2 cellular contexts compared by ENCODE assay signal in the genomic region with DNA sequence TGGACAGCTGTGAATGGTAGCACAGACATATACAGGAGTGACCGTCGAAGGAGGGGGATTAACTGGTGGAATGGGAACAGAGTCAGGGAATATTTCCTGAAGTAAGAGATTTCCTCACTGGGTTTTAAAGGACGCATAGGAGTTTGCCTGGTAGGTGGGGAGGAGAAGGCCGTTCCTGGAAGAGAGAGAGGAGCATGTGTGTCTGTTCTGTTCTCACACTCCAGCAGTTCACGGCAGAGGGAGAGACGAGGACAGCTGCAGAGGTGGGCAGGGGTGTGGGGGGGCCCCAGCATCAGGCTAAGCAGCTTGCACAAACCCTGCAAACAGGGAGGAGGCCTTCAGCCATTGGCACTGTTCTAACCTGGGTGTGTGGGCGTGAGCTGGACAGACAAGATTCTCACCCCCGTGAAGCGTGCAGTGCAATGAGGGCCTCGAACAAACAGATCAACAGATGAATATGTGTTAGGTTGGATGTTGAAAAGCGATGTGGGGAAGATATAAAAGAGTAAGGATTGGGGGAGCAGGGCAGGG.
TF ChIP-seq lines count a peak whose summit lies in the region.

No MANE protein-coding gene starts in this region.

TF ChIP-seq in HEK293, 187 proteins besides CTCF, POLR2A, EP300 and RAD21:
- TF ChIP-seq ZNF626 (tag by site-specific recombination; IDR thresholded peaks at IDR 0.05) (no peak), ZNF341 (tag by site-specific recombination; IDR thresholded peaks at IDR 0.05; ENCODE audit: low read depth) (peak; percentile 34; the same call in 1 of the 2 replicates), HOXD13 (CRISPR knock-in tag; IDR thresholded peaks at IDR 0.05; ENCODE audit: borderline replicate concordance) (no peak), ZBTB44 (tag by site-specific recombination; IDR thresholded peaks at IDR 0.05) (no peak), ZNF548 (tag by site-specific recombination; IDR thresholded peaks at IDR 0.05) (no peak), ZNF132 (tag by site-specific recombination; IDR thresholded peaks at IDR 0.05; ENCODE audit: borderline replicate concordance) (no peak), ZBTB10 (tag by site-specific recombination; IDR thresholded peaks at IDR 0.05) (no peak), ZNF48 (tag by site-specific recombination; IDR thresholded peaks at IDR 0.05) (no peak), ZNF211 (tag by site-specific recombination; IDR thresholded peaks at IDR 0.05; ENCODE audit: low read depth) (no peak), EGR2 (tag by site-specific recombination; IDR thresholded peaks at IDR 0.05; ENCODE audit: low read depth) (peak; percentile 74), ZFHX2 (tag by site-specific recombination; conservative IDR thresholded peaks at IDR 0.05) (peak; percentile 52), SCRT2 (tag by site-specific recombination; IDR thresholded peaks at IDR 0.05) (peak; percentile 40; the same call in 1 of the 2 replicates), ZFP3 (tag by site-specific recombination; IDR thresholded peaks at IDR 0.05; ENCODE audit: low read depth) (peak; percentile 92)

TF ChIP-seq in H1, 55 proteins besides CTCF, POLR2A, EP300 and RAD21:
- no peak for TF ChIP-seq HDAC2 (IDR thresholded peaks at IDR 0.05; ENCODE audit: borderline replicate concordance in 1 of 2, low read depth in 2 of 2, low read length in 2 of 2)
- no peak for TF ChIP-seq POLR2AphosphoS5 (IDR thresholded peaks at IDR 0.05; ENCODE audit: low read depth, low read length)
- TF ChIP-seq ZNF274 (IDR thresholded peaks at IDR 0.05; ENCODE audit: borderline replicate concordance, extremely low read depth, low read length) = no peak
- no peak for TF ChIP-seq SP2 (IDR thresholded peaks at IDR 0.05; ENCODE audit: low read length)
- TF ChIP-seq SIN3A (conservative IDR thresholded peaks at IDR 0.05 in 1 of 2, IDR thresholded peaks at IDR 0.05 in 1 of 2; ENCODE audit: low read depth in 1 of 2, low read length in 2 of 2) = no peak
- TF ChIP-seq NANOG (IDR thresholded peaks at IDR 0.05; ENCODE audit: insufficient read depth, low read depth, low read length, poor library complexity, severe bottlenecking) = no peak
- TF ChIP-seq MAFK (IDR thresholded peaks at IDR 0.05; ENCODE audit: low read depth, low read length) = no peak
- no peak for TF ChIP-seq SAP30 (IDR thresholded peaks at IDR 0.05; ENCODE audit: insufficient read depth, insufficient replicate concordance, low read length)
- no peak for TF ChIP-seq BRCA1 (IDR thresholded peaks at IDR 0.05; ENCODE audit: low read depth, low read length)
- TF ChIP-seq, protein P1, sequence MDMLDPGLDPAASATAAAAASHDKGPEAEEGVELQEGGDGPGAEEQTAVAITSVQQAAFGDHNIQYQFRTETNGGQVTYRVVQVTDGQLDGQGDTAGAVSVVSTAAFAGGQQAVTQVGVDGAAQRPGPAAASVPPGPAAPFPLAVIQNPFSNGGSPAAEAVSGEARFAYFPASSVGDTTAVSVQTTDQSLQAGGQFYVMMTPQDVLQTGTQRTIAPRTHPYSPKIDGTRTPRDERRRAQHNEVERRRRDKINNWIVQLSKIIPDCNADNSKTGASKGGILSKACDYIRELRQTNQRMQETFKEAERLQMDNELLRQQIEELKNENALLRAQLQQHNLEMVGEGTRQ (IDR thresholded peaks at IDR 0.05; ENCODE audit: low read length) = no peak
- TF ChIP-seq CEBPB (IDR thresholded peaks at IDR 0.05; ENCODE audit: low read depth, low read length) = no peak
- TF ChIP-seq JUN (IDR thresholded peaks at IDR 0.05; ENCODE audit: low read depth, low read length) = no peak
- TF ChIP-seq SP4 (IDR thresholded peaks at IDR 0.05; ENCODE audit: low read length) = no peak
TF ChIP-seq in H1: peak in this region for 0.
